13 cellular contexts compared by ENCODE assay signal in the genomic region with DNA sequence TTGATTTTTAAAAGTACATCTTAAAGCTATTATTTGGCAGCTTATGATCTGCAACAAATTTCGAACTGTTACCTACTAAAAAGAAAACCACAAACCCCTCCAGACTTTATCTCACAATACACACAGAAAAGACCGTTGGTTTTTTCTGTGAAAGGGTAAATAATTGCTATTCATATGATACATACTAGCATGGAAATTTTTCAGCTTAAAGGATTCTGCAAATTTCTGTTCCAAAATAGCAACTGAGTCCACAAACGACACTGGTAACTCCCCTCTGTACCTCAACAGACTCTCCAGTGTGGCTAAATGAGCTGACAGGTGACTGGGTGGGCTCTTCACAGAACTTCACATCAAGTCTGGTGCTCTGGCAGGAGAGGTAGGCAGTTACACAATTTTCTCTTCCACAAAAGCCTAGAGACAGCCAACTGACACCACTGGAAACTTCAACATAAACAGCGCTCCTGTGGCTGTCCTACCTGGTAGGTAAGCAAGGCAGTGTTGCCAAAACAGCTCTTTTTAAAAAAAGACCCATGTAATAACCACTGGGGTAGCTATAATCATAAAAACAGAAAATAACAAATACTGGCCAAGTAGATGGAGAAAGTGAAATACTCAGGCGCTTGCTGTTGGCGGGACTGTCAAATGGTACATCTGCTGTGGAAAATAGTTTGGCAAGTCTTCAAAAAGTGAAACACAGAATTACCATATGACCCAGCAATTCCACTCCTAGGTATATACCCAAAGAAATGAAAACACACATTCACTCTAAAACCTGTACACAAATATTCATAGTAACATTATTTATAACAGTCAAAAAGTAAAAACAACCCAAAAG. TPM values are rescaled to one million over a fixed set of nuclear protein-coding genes. Genes with fewer than 3 reads are reported as not detected.
DNase-seq lines count a peak whose midpoint lies in the region; ATAC-seq and TF ChIP-seq lines count a peak whose summit lies in the region.
"Had no signal": no experiment of that assay in that cellular context is flagged by ENCODE, and none has a peak within 500 bp of the region (broad histone marks: within the 10 kb centered on the region; RNA-seq: fewer than 3 reads in every experiment).

No MANE protein-coding gene starts in this region.

- no peaks in the 10 kb centered on the region for H3K36me3 Mint-ChIP-seq in CD8-positive, alpha-beta memory T cell
- peaks cover 21% of the 10 kb centered on the region for H3K36me3 Mint-ChIP-seq in activated CD8-positive, alpha-beta T cell treated with anti-CD3 and anti-CD28 coated beads, Interleukin-2, amount 10 ng/mL, durations not matched to agents 7 days and 5 days (ENCODE audit: low read depth)
- peaks cover 0 to 5% of the 10 kb centered on the region in 2 donors for H3K36me3 Mint-ChIP-seq in naive B cell

- no peak overlapping the region for H3K9ac ChIP-seq in KMS-11

- peaks cover 94 to 99% (median 98%) of the 10 kb centered on the region in 3 donors for H3K4me1 Mint-ChIP-seq in CD8-positive, alpha-beta memory T cell
- H3K4me1 Mint-ChIP-seq in activated CD8-positive, alpha-beta T cell treated with anti-CD3 and anti-CD28 coated beads, Interleukin-2, amount 10 ng/mL, durations not matched to agents 7 days and 5 days (ENCODE audit: low read depth): peaks cover 87% of the 10 kb centered on the region
- H3K4me1 Mint-ChIP-seq in naive B cell: peaks cover 76 to 95% (median 88%) of the 10 kb centered on the region in 3 donors

- POLR2A ChIA-PET in CD8-positive, alpha-beta memory T cell (lab: Charles Lee): interaction anchor here (1.0 to 2.1 kb wide), 3 partner anchors 12 to 37 kb away, joined by 3 to 8 read pairs (median 6); a partner anchor contains a TSS
- POLR2A ChIA-PET in activated CD8-positive, alpha-beta T cell treated with anti-CD3 and anti-CD28 coated beads, Interleukin-2, amount 10 ng/mL, durations not matched to agents 7 days and 5 days (lab: Charles Lee): interaction anchor here (0.8 to 4.4 kb wide), 5 partner anchors 17 to 49 kb away, joined by 3 to 28 read pairs (median 7); a partner anchor contains a TSS

- ATAC-seq in activated CD8-positive, alpha-beta T cell treated with anti-CD3 and anti-CD28 coated beads, Interleukin-2, amount 10 ng/mL, durations not matched to agents 7 days and 5 days: no peak
- no peak for ATAC-seq in naive B cell (ENCODE audit: low read depth in 2 of 2)

- no peaks in the 10 kb centered on the region for H3K27me3 Mint-ChIP-seq in CD8-positive, alpha-beta memory T cell
- H3K27me3 Mint-ChIP-seq in activated CD8-positive, alpha-beta T cell treated with anti-CD3 and anti-CD28 coated beads, Interleukin-2, amount 10 ng/mL, durations not matched to agents 7 days and 5 days (ENCODE audit: low read depth): no peaks in the 10 kb centered on the region
- no peaks in the 10 kb centered on the region for H3K27me3 Mint-ChIP-seq in naive B cell

- H3K9me3 ChIP-seq in CD8-positive, alpha-beta memory T cell (ENCODE audit: low read length): no peaks in the 10 kb centered on the region
- H3K9me3 ChIP-seq: ovary, Peyer's patch had no signal

- H3K4me2 ChIP-seq in KMS-11: peak overlapping the region; percentile 70

- no peak for DNase-seq in CD8-positive, alpha-beta memory T cell
- no peak for DNase-seq in activated CD8-positive, alpha-beta T cell treated with anti-CD3 and anti-CD28 coated beads, Interleukin-2, amount 10 ng/mL, durations not matched to agents 7 days and 5 days
- DNase-seq in naive B cell (no peak), occipital lobe (lab: John Stamatoyannopoulos, UW) (no peak), iPS-NIHi7 (ENCODE audit: extremely low spot score) (no peak), NCI-H524 treated with DMSO at 0.1 percent for 48 hours (lab: John Stamatoyannopoulos, UW) (no peak), Kasumi-1 (lab: John Stamatoyannopoulos, UW) (no peak)
- DNase-seq: cortex of kidney; left ventricle myocardium inferior; ovary; Peyer's patch; stimulated activated naive CD4-positive, alpha-beta T cell had no signal

- CTCF ChIA-PET in CD8-positive, alpha-beta memory T cell (lab: Charles Lee): interaction anchor here (1.0 to 3.0 kb wide), 7 partner anchors 9 to 138 kb away, joined by 3 to 6 read pairs (median 4); no protein-coding TSS in a partner anchor
- CTCF ChIA-PET in activated CD8-positive, alpha-beta T cell treated with anti-CD3 and anti-CD28 coated beads, Interleukin-2, amount 10 ng/mL, durations not matched to agents 7 days and 5 days (lab: Charles Lee): interaction anchor here (0.9 to 3.7 kb wide), 10 partner anchors 8 to 101 kb away, joined by 3 to 19 read pairs (median 5); no protein-coding TSS in a partner anchor

- no peak for TF ChIP-seq CTCF in KMS-11 (conservative IDR thresholded peaks at IDR 0.05; ENCODE audit: low read depth, low read length)

- H3K4me1 ChIP-seq in CD8-positive, alpha-beta memory T cell (ENCODE audit: insufficient read depth, low read length): peaks cover 90% of the 10 kb centered on the region
- peaks cover 94% of the 10 kb centered on the region for H3K4me1 ChIP-seq in KMS-11 (ENCODE audit: low read depth, poor library complexity, severe bottlenecking)

- peaks cover 86% of the 10 kb centered on the region for H3K79me2 ChIP-seq in KMS-11 (ENCODE audit: insufficient read depth, low read depth)

- peak overlapping the region; percentile 51 for H3K27ac ChIP-seq in CD8-positive, alpha-beta memory T cell (ENCODE audit: low read depth, low read length)
- peak overlapping the region; percentile 70 for H3K27ac ChIP-seq in KMS-11
- H3K27ac ChIP-seq: left ventricle myocardium inferior, ovary had no signal

- peak overlapping the region; percentile 69 to 97 (median 91) for H3K27ac Mint-ChIP-seq in CD8-positive, alpha-beta memory T cell
- peak overlapping the region; percentile 8 for H3K27ac Mint-ChIP-seq in activated CD8-positive, alpha-beta T cell treated with anti-CD3 and anti-CD28 coated beads, Interleukin-2, amount 10 ng/mL, durations not matched to agents 7 days and 5 days
- peak overlapping the region; percentile 63 to 97 (median 91) for H3K27ac Mint-ChIP-seq in naive B cell

- H3K4me3 ChIP-seq in CD8-positive, alpha-beta memory T cell (ENCODE audit: low read length): peak overlapping the region; percentile 3
- no peak overlapping the region for H3K4me3 ChIP-seq in KMS-11 (IDR thresholded peaks at IDR 0.05; ENCODE audit: insufficient read depth, low read depth, low read length)
- H3K4me3 ChIP-seq: left ventricle myocardium inferior, ovary, Peyer's patch had no signal

- H2AFZ ChIP-seq in KMS-11 (ENCODE audit: low read depth): no peak overlapping the region

- no peaks in the 10 kb centered on the region; the same call in 1 of the 2 replicates for H4K20me1 ChIP-seq in KMS-11 (ENCODE audit: insufficient read depth)

- H3K4me3 Mint-ChIP-seq in CD8-positive, alpha-beta memory T cell: peak overlapping the region in 6 of 7 donors; percentile 54 to 82 (median 71)
- H3K4me3 Mint-ChIP-seq in activated CD8-positive, alpha-beta T cell treated with anti-CD3 and anti-CD28 coated beads, Interleukin-2, amount 10 ng/mL, durations not matched to agents 7 days and 5 days: no peak overlapping the region
- H3K4me3 Mint-ChIP-seq in naive B cell: peak overlapping the region in 6 of 8 donors; percentile 20 to 83 (median 68)

- no peaks in the 10 kb centered on the region for H3K27me3 ChIP-seq in CD8-positive, alpha-beta memory T cell (ENCODE audit: insufficient read depth, low read length, poor library complexity, severe bottlenecking)
- H3K27me3 ChIP-seq in KMS-11 (ENCODE audit: insufficient read depth, low read depth): no peaks in the 10 kb centered on the region
- H3K27me3 ChIP-seq: ovary, Peyer's patch had no signal

- no peaks in the 10 kb centered on the region for H3K36me3 ChIP-seq in CD8-positive, alpha-beta memory T cell (ENCODE audit: insufficient read depth, low read length)
- no peaks in the 10 kb centered on the region for H3K36me3 ChIP-seq in KMS-11 (ENCODE audit: insufficient read depth)
- H3K36me3 ChIP-seq: left ventricle myocardium inferior, ovary, Peyer's patch had no signal

- no peaks in the 10 kb centered on the region for H3K9me3 Mint-ChIP-seq in CD8-positive, alpha-beta memory T cell
- no peaks in the 10 kb centered on the region for H3K9me3 Mint-ChIP-seq in activated CD8-positive, alpha-beta T cell treated with anti-CD3 and anti-CD28 coated beads, Interleukin-2, amount 10 ng/mL, durations not matched to agents 7 days and 5 days (ENCODE audit: insufficient read depth)
- H3K9me3 Mint-ChIP-seq in naive B cell: no peaks in the 10 kb centered on the region

RNA-seq across cellular contexts. Expression of a gene that starts 37.8 kb away (rescaled TPM):
- 100 to 1,000 TPM; 117 to 124 TPM for total RNA-seq in CD8-positive, alpha-beta memory T cell
- 96.9 TPM for polyA plus RNA-seq in CD8-positive, alpha-beta memory T cell
- total RNA-seq in activated CD8-positive, alpha-beta T cell treated with anti-CD3 and anti-CD28 coated beads, Interleukin-2, amount 10 ng/mL, durations not matched to agents 7 days and 5 days: 100 to 1,000 TPM; 116 TPM
- 100 to 1,000 TPM; 124 to 200 (median 166) TPM for polyA plus RNA-seq in naive B cell (ENCODE audit: low read depth in 6 of 6)
- total RNA-seq in occipital lobe: 54.1 TPM

Comparison
In these comparisons a context has a peak if more than half of its experiments do, and no peak if none do; other contexts are left out.
1. H3K27ac Mint-ChIP-seq: peak in every context shown above with its lines; median percentile 91 in CD8-positive, alpha-beta memory T cell; 91 in naive B cell; 8 in activated CD8-positive, alpha-beta T cell treated with anti-CD3 and anti-CD28 coated beads, Interleukin-2, amount 10 ng/mL, durations not matched to agents 7 days and 5 days.